Comparison of ENCODE assay signal across 8 cellular contexts in genomic region chr10:103888113-103888841, GRCh38. TPM values are rescaled to one million over a fixed set of nuclear protein-coding genes. Genes with fewer than 3 reads are reported as not detected.
DNase-seq lines count a peak whose midpoint lies in the region; ATAC-seq and TF ChIP-seq lines count a peak whose summit lies in the region.

No MANE protein-coding gene starts in this region.

- peak overlapping the region; percentile 84 for H3K9ac ChIP-seq in PC-3 (ENCODE audit: low read length)

- peak; percentile 65 for DNase-seq in AG20443 (ENCODE audit: low spot score)
- peak; percentile 35 for DNase-seq in HS-27A (ENCODE audit: low read depth)
- peak; percentile 83 for DNase-seq in PC-3
- DNase-seq in cardiac fibroblast (ENCODE audit: low read depth in 2 of 2): peak; percentile 86 to 93
- peak; percentile 69 for DNase-seq in kidney epithelial cell (ENCODE audit: low read depth)
- peak; percentile 50 for DNase-seq in stimulated activated CD8-positive, alpha-beta memory T cell treated with anti-CD3 and anti-CD28 coated beads, Interleukin-4, amount 100 ng/mL, for 48 hours

- intact Hi-C loops in PC-3 (cut with micrococcal nuclease): loop anchor here (1.0 kb wide), 5 partner anchors 133 to 321 kb away; no protein-coding TSS in a partner anchor

- H3F3A ChIP-seq in PC-3 (ENCODE audit: low read length, unreplicated experiment): peaks cover 8% of the 10 kb centered on the region

- CTCF ChIA-PET in PC-3 (lab: Charles Lee): interaction anchor here (0.5 to 1.1 kb wide), 7 partner anchors 28 to 379 kb away, joined by 3 to 18 read pairs (median 3); no protein-coding TSS in a partner anchor

- H3K9me3 ChIP-seq in PC-3 (ENCODE audit: low read length): no peaks in the 10 kb centered on the region

- H3K4me1 ChIP-seq in PC-3 (ENCODE audit: insufficient read depth, low read length): peaks cover 51% of the 10 kb centered on the region

- H3K4me3 ChIP-seq in PC-3 (ENCODE audit: low read length) (no peak overlapping the region), cardiac fibroblast (replicated peaks in 1 of 2; ENCODE audit: low read depth in 2 of 2, low read length in 2 of 2) (no peak overlapping the region), kidney epithelial cell (ENCODE audit: low read depth, low read length) (no peak overlapping the region)

- peaks cover 13% of the 10 kb centered on the region for H3K36me3 ChIP-seq in PC-3 (ENCODE audit: low read depth, low read length)
- H3K36me3 ChIP-seq in kidney epithelial cell (ENCODE audit: control insufficient read depth, insufficient read depth, low read length): peaks cover 1% of the 10 kb centered on the region

- TF ChIP-seq CTCF in GM12873 (IDR thresholded peaks at IDR 0.05; ENCODE audit: insufficient read depth, low read depth, low read length, missing control alignments) (peak; percentile 79), PC-3 (conservative IDR thresholded peaks at IDR 0.05; ENCODE audit: low read depth, low read length) (peak; percentile 87), cardiac fibroblast (IDR thresholded peaks at IDR 0.05; ENCODE audit: low read depth, low read length) (peak; percentile 78), kidney epithelial cell (IDR thresholded peaks at IDR 0.05; ENCODE audit: insufficient read depth, low read length, poor library complexity, severe bottlenecking) (peak; percentile 81)

- no peak overlapping the region for H2AFZ ChIP-seq in PC-3 (ENCODE audit: low read length)

- ATAC-seq in PC-3: peak; percentile 31
- ATAC-seq in HG03520 (IDR thresholded peaks at IDR 0.05; ENCODE audit: unreplicated experiment): no peak

- BruUV-seq in PC-3 (replicated peaks; lab: Mats Ljungman, UMichigan): no TSS peak

- H3K27ac ChIP-seq in PC-3 (ENCODE audit: low read length): peak overlapping the region; percentile 100

- H4K20me1 ChIP-seq in PC-3 (ENCODE audit: low read length): no peaks in the 10 kb centered on the region

- POLR2A ChIA-PET in PC-3 (lab: Charles Lee; ENCODE audit: unreplicated experiment): interaction anchor here (0.5 to 0.9 kb wide), 5 partner anchors 33 to 235 kb away, joined by 3 to 7 read pairs (median 4); partner anchors contain the start of gene SFR1

- H3K9me2 ChIP-seq in PC-3 (replicated peaks; ENCODE audit: low read length): no peaks in the 10 kb centered on the region

- peak overlapping the region; percentile 69 for H3K4me2 ChIP-seq in PC-3 (ENCODE audit: low read length)

- no peaks in the 10 kb centered on the region for H3K27me3 ChIP-seq in PC-3 (ENCODE audit: low read length)
- no peaks in the 10 kb centered on the region for H3K27me3 ChIP-seq in kidney epithelial cell (ENCODE audit: control insufficient read depth, insufficient read depth, low read length)

- H3K79me2 ChIP-seq in PC-3 (ENCODE audit: low read length): no peaks in the 10 kb centered on the region

RNA-seq across cellular contexts. Expression of gene STN1, which starts 29.7 kb away (rescaled TPM):
- 20.0 and 33.5 TPM in 2 replicates for total RNA-seq in PC-3 (2014; rRNA removed)
- 25.1 and 28.1 TPM in 2 replicates for total RNA-seq in kidney epithelial cell

RNA-seq across cellular contexts. Expression of gene SH3PXD2A, which starts 32.9 kb away (rescaled TPM):
- 2.9 and 3.4 TPM in 2 replicates for total RNA-seq in PC-3 (2014; rRNA removed)
- 12.0 and 12.2 TPM in 2 replicates for total RNA-seq in kidney epithelial cell

Comparison
In these comparisons a context has a peak if more than half of its experiments do, and no peak if none do; other contexts are left out.
1. DNase-seq: peak in every context shown above with its lines; median percentile 90 in cardiac fibroblast; 83 in PC-3; 69 in kidney epithelial cell; 65 in AG20443; 50 in stimulated activated CD8-positive, alpha-beta memory T cell treated with anti-CD3 and anti-CD28 coated beads, Interleukin-4, amount 100 ng/mL, for 48 hours; 35 in HS-27A.